ENCODE assay signal across 8 cellular contexts in genomic region chr9:97740848-97741821, GRCh38. TPM values are rescaled to one million over a fixed set of nuclear protein-coding genes. Genes with fewer than 3 reads are reported as not detected.
DNase-seq lines count a peak whose midpoint lies in the region; ATAC-seq and TF ChIP-seq lines count a peak whose summit lies in the region.

No MANE protein-coding gene starts in this region.

- peaks cover 67% of the 10 kb centered on the region for H3K27me3 Mint-ChIP-seq in activated T-cell treated with anti-CD3 and anti-CD28 coated beads, Interleukin-2, amount 50 U/mL, for 72 hours (ENCODE audit: low read depth)

- H3K4me3 Mint-ChIP-seq in activated T-cell treated with anti-CD3 and anti-CD28 coated beads, Interleukin-2, amount 50 U/mL, for 72 hours, result peak overlapping the region; percentile 71 to 76

- peak in 3 of 4 experiments; percentile 12 to 52 (median 50) for TF ChIP-seq CTCF in gastroesophageal sphincter (IDR thresholded peaks at IDR 0.05)

- peak overlapping the region; percentile 98 for H2AFZ ChIP-seq in neuron (ENCODE audit: low read depth, low read length)

- H3K27me3 ChIP-seq in gastroesophageal sphincter (peaks cover 41% of the 10 kb centered on the region), neuron (ENCODE audit: insufficient read depth, low read length) (peaks cover 23% of the 10 kb centered on the region)

- peaks cover 11% of the 10 kb centered on the region for H3K4me1 Mint-ChIP-seq in activated T-cell treated with anti-CD3 and anti-CD28 coated beads, Interleukin-2, amount 50 U/mL, for 72 hours (ENCODE audit: low read depth)

- H3K36me3 Mint-ChIP-seq in activated T-cell treated with anti-CD3 and anti-CD28 coated beads, Interleukin-2, amount 50 U/mL, for 72 hours (ENCODE audit: insufficient read depth in 2 of 2), result peaks cover 0 to 4% of the 10 kb centered on the region in 2 donors

- H3K36me3 ChIP-seq in gastroesophageal sphincter, result no peaks in the 10 kb centered on the region
- no peaks in the 10 kb centered on the region for H3K36me3 ChIP-seq in neuron (ENCODE audit: insufficient read depth, low read length)
- H3K36me3 ChIP-seq in urinary bladder (ENCODE audit: insufficient read depth), result no peaks in the 10 kb centered on the region

- H3K4me3 ChIP-seq in gastroesophageal sphincter, result peak overlapping the region; percentile 27 to 50
- H3K4me3 ChIP-seq in neuron (ENCODE audit: low read length), result peak overlapping the region; percentile 35
- H3K4me3 ChIP-seq in urinary bladder (ENCODE audit: low read depth, low read length), result peak overlapping the region; percentile 35

- TF ChIP-seq POLR2A in gastroesophageal sphincter (IDR thresholded peaks at IDR 0.05), result no peak

- peaks cover 0 to 1% of the 10 kb centered on the region in 2 donors for H3K9me3 Mint-ChIP-seq in activated T-cell treated with anti-CD3 and anti-CD28 coated beads, Interleukin-2, amount 50 U/mL, for 72 hours

- H3K27ac ChIP-seq in gastroesophageal sphincter (peak overlapping the region in 3 of 4 donors; percentile 56 to 72 (median 68)), urinary bladder (ENCODE audit: low read depth) (no peak overlapping the region)

- H3K4me1 ChIP-seq in gastroesophageal sphincter, result peaks cover 0 to 15% (median 0%) of the 10 kb centered on the region in 3 donors
- peaks cover 9% of the 10 kb centered on the region for H3K4me1 ChIP-seq in neuron (ENCODE audit: insufficient read depth, low read length)
- H3K4me1 ChIP-seq in urinary bladder (ENCODE audit: insufficient read depth), result no peaks in the 10 kb centered on the region

- H3K9me3 ChIP-seq in gastroesophageal sphincter, result peaks cover 0 to 9% (median 0%) of the 10 kb centered on the region in 3 donors
- peaks cover 2% of the 10 kb centered on the region for H3K9me3 ChIP-seq in neuron (ENCODE audit: low read length)

- WGBS in gastroesophageal sphincter (ENCODE audit: low coverage in 1 of 2), 2 donors, result 0% methylated on average over 3 of the region's 56 CpGs; no CpG with 5 or more reads in 1 of the 2 donors
- WGBS in urinary bladder, result 4% methylated on average over 56 of the region's 56 CpGs

- no peak overlapping the region for H3K27ac Mint-ChIP-seq in activated T-cell treated with anti-CD3 and anti-CD28 coated beads, Interleukin-2, amount 50 U/mL, for 72 hours

- peak; percentile 81 for ATAC-seq in activated T-cell treated with anti-CD3 and anti-CD28 coated beads, Interleukin-2, amount 50 U/mL, for 72 hours (replicated peaks in 1 of 2)
- ATAC-seq in gastroesophageal sphincter, result peak; percentile 91

- DNase-seq in ELR (ENCODE audit: low read depth) (peak; percentile 83), NCI-H146 treated with DMSO at 0.1 percent for 48 hours (lab: John Stamatoyannopoulos, UW; ENCODE audit: unreplicated experiment) (peak; percentile 23), foreskin melanocyte (no peak), RKO (ENCODE audit: low spot score) (no peak)
- peak; percentile 51 to 54 for DNase-seq in activated T-cell treated with anti-CD3 and anti-CD28 coated beads, Interleukin-2, amount 50 U/mL, for 72 hours

- TF ChIP-seq EP300 in gastroesophageal sphincter (IDR thresholded peaks at IDR 0.05), result no peak

RNA-seq across cellular contexts. Expression of gene XPA, which starts 44.0 kb away (rescaled TPM):
- total RNA-seq in activated T-cell treated with anti-CD3 and anti-CD28 coated beads, Interleukin-2, amount 50 U/mL, for 72 hours, result 10 to 100 TPM in 1 of 2 donors, 1 to 10 TPM in 1; 8.8 to 11.1 TPM
- total RNA-seq in gastroesophageal sphincter, result 10 to 100 TPM; 24.2 to 27.6 (median 25.8) TPM
- 26.0 TPM for total RNA-seq in urinary bladder
- 23.0 TPM for polyA plus RNA-seq in urinary bladder

Comparison
In these comparisons a context has a peak if more than half of its experiments do, and no peak if none do; other contexts are left out.
1. DNase-seq: peak in ELR (single experiment), NCI-H146 treated with DMSO at 0.1 percent for 48 hours (single experiment) and activated T-cell treated with anti-CD3 and anti-CD28 coated beads, Interleukin-2, amount 50 U/mL, for 72 hours (2 of 2); none in foreskin melanocyte (single experiment) and RKO (single experiment).
2. Peak in every context shown above with its lines, with median percentiles within 50 percentile points of each other: H3K4me3 ChIP-seq.